In genomic region chr9:99019523-99020331, GRCh38 we compare ENCODE assay signal across 11 cellular contexts.
A peak's percentile ranks its signal among the peaks of the same experiment; 100 is the strongest.
DNase-seq lines count a peak whose midpoint lies in the region; ATAC-seq and TF ChIP-seq lines count a peak whose summit lies in the region.
"Had no signal": no experiment of that assay in that cellular context is flagged by ENCODE, and none has a peak within 500 bp of the region (broad histone marks: within the 10 kb centered on the region; RNA-seq: fewer than 3 reads in every experiment).

No MANE protein-coding gene starts in this region.

- DNase-seq in stimulated activated naive CD8-positive, alpha-beta T cell treated with anti-CD3 and anti-CD28 coated beads, Interleukin-15, Interleukin-2, amounts not matched to agents 100 U/mL and 50 U/mL, for 24 hours: no peak
- DNase-seq in stimulated activated naive CD8-positive, alpha-beta T cell treated with anti-CD3 and anti-CD28 coated beads, Interleukin-15, amount 100 ng/mL, for 72 hours: no peak
- DNase-seq in dedifferentiated amniotic fluid mesenchymal stem cell (ENCODE audit: extremely low spot score) (peak; percentile 92), lower lobe of right lung (no peak), aorta (no peak), NCI-H1436 (lab: John Stamatoyannopoulos, UW) (no peak), HK-2 (ENCODE audit: unreplicated experiment) (no peak)
- no peak for DNase-seq in stimulated activated CD4-positive, alpha-beta T cell treated with anti-CD3 and anti-CD28 coated beads, Interleukin-2, amount 100 ng/mL, for 24 hours
- DNase-seq: BE2C, NCI-H187 had no signal

- no peak overlapping the region for H3K4me3 ChIP-seq in lower lobe of right lung
- H3K4me3 ChIP-seq in aorta (ENCODE audit: low read length in 2 of 2): no peak overlapping the region

- H3K36me3 ChIP-seq in lower lobe of right lung: no peaks in the 10 kb centered on the region
- H3K36me3 ChIP-seq in aorta (ENCODE audit: control insufficient read depth in 1 of 2, insufficient read depth in 2 of 2, low read length in 1 of 2): no peaks in the 10 kb centered on the region
- H3K36me3 ChIP-seq: BE2C had no signal

- intact Hi-C loops in lower lobe of right lung (cut with DNase I): no loop called here
- intact Hi-C loops in aorta (cut with DNase I): no loop called here

- no peaks in the 10 kb centered on the region for H3K9me3 Mint-ChIP-seq in stimulated activated naive CD8-positive, alpha-beta T cell treated with anti-CD3 and anti-CD28 coated beads, Interleukin-15, amount 100 ng/mL, for 72 hours
- H3K9me3 Mint-ChIP-seq: memory B cell had no signal

- H3K27ac Mint-ChIP-seq in stimulated activated naive CD8-positive, alpha-beta T cell treated with anti-CD3 and anti-CD28 coated beads, Interleukin-15, amount 100 ng/mL, for 72 hours: no peak overlapping the region
- H3K27ac Mint-ChIP-seq: memory B cell had no signal

- no peak overlapping the region for H3K4me3 Mint-ChIP-seq in stimulated activated naive CD8-positive, alpha-beta T cell treated with anti-CD3 and anti-CD28 coated beads, Interleukin-15, amount 100 ng/mL, for 72 hours
- H3K4me3 Mint-ChIP-seq: memory B cell had no signal

- H3K4me1 Mint-ChIP-seq in stimulated activated naive CD8-positive, alpha-beta T cell treated with anti-CD3 and anti-CD28 coated beads, Interleukin-15, amount 100 ng/mL, for 72 hours: no peaks in the 10 kb centered on the region

- H3K27me3 ChIP-seq in lower lobe of right lung (ENCODE audit: low read depth) (no peaks in the 10 kb centered on the region), aorta (ENCODE audit: control insufficient read depth in 1 of 2, insufficient read depth in 2 of 2, low read length in 1 of 2) (no peaks in the 10 kb centered on the region)
- H3K27me3 ChIP-seq: BE2C had no signal

- H3K27me3 Mint-ChIP-seq in stimulated activated naive CD8-positive, alpha-beta T cell treated with anti-CD3 and anti-CD28 coated beads, Interleukin-15, amount 100 ng/mL, for 72 hours: no peaks in the 10 kb centered on the region

- H3K4me1 ChIP-seq in lower lobe of right lung: no peaks in the 10 kb centered on the region
- no peaks in the 10 kb centered on the region for H3K4me1 ChIP-seq in aorta (ENCODE audit: control insufficient read depth in 1 of 2, insufficient read depth in 2 of 2, low read length in 2 of 2)
- H3K4me1 ChIP-seq: BE2C had no signal

- ATAC-seq in stimulated activated naive CD8-positive, alpha-beta T cell treated with anti-CD3 and anti-CD28 coated beads, Interleukin-15, Interleukin-2, amounts not matched to agents 100 U/mL and 50 U/mL, for 24 hours: peak; percentile 21
- no peak for ATAC-seq in stimulated activated naive CD8-positive, alpha-beta T cell treated with anti-CD3 and anti-CD28 coated beads, Interleukin-15, amount 100 ng/mL, for 72 hours
- peak; percentile 16 to 41 for ATAC-seq in lower lobe of right lung
- ATAC-seq in aorta (ENCODE audit: low FRiP score): peak; percentile 71

- TF ChIP-seq CTCF in lower lobe of right lung (IDR thresholded peaks at IDR 0.05): no peak

- 35 to 44% methylated on average over 3 of the region's 3 CpGs for WGBS in aorta, 2 donors

- H3K27ac ChIP-seq in lower lobe of right lung (no peak overlapping the region), aorta (ENCODE audit: low read depth in 1 of 2, low read length in 2 of 2) (peak overlapping the region in 1 of 2 donors; percentile 89)

- no peaks in the 10 kb centered on the region for H3K9me3 ChIP-seq in lower lobe of right lung
- H3K9me3 ChIP-seq in aorta (ENCODE audit: control insufficient read depth, low read length): no peaks in the 10 kb centered on the region
- H3K9me3 ChIP-seq: BE2C had no signal
